In genomic region chr11:96254087-96254486, GRCh38 we compare ENCODE assay signal across 8 cellular contexts.
DNase-seq lines count a peak whose midpoint lies in the region; ATAC-seq, FAIRE-seq and TF ChIP-seq lines count a peak whose summit lies in the region.

No MANE protein-coding gene starts in this region.

- H3K36me3 Mint-ChIP-seq in MCF 10A (ENCODE audit: insufficient read depth, unreplicated experiment): peaks cover 15% of the 10 kb centered on the region

- H4K20me1 ChIP-seq in DOHH2 (ENCODE audit: control insufficient read depth, insufficient read depth, low read depth, low read length): no peaks in the 10 kb centered on the region

- peaks cover 6% of the 10 kb centered on the region; the same call in 1 of the 2 replicates for H3F3A ChIP-seq in DOHH2 (ENCODE audit: control insufficient read depth, insufficient read depth)

- no peak overlapping the region for H2BK5ac ChIP-seq in neuronal stem cell (ENCODE audit: low read length)

- H2AFZ ChIP-seq in neuronal stem cell (ENCODE audit: low read length): peak overlapping the region; percentile 27

- H3K27ac ChIP-seq in DOHH2 (ENCODE audit: low read depth, low read length) (no peak overlapping the region), neuronal stem cell (replicated peaks; ENCODE audit: low read length) (no peak overlapping the region)

- no peaks in the 10 kb centered on the region for H3K27me3 Mint-ChIP-seq in MCF 10A (ENCODE audit: insufficient read depth, unreplicated experiment)

- no peak overlapping the region for H2BK120ac ChIP-seq in neuronal stem cell (ENCODE audit: low read depth, low read length)

- H3K4me2 ChIP-seq in DOHH2 (ENCODE audit: low read length): peak overlapping the region; percentile 58
- no peak overlapping the region for H3K4me2 ChIP-seq in neuronal stem cell (ENCODE audit: insufficient read depth, low read length, poor library complexity, severe bottlenecking)

- H4K8ac ChIP-seq in neuronal stem cell (ENCODE audit: low read depth, low read length): no peak overlapping the region

- BruUV-seq in MCF 10A (replicated peaks; lab: Mats Ljungman, UMichigan): no TSS peak

- intact Hi-C loops in MCF 10A (cut with micrococcal nuclease): no loop called here

- no peak overlapping the region for H2BK12ac ChIP-seq in neuronal stem cell (ENCODE audit: low read length)

- H4K91ac ChIP-seq in neuronal stem cell (ENCODE audit: low read depth, low read length, poor library complexity): no peak overlapping the region

- H2BK15ac ChIP-seq in neuronal stem cell (ENCODE audit: low read length): no peak overlapping the region

- FAIRE-seq in HTR-8/SVneo (lab: Jason Lieb, UNC): no peak

- H3K9me3 Mint-ChIP-seq in MCF 10A (ENCODE audit: unreplicated experiment): peaks cover 8% of the 10 kb centered on the region

- no peak overlapping the region for H3K9ac ChIP-seq in neuronal stem cell (ENCODE audit: low read depth, low read length, poor library complexity)

- no peaks in the 10 kb centered on the region for H3K9me2 ChIP-seq in DOHH2 (replicated peaks; ENCODE audit: control insufficient read depth, low read length)

- DNase-seq in HTR-8/SVneo (ENCODE audit: insufficient read length, low spot score) (peak; percentile 39), MCF 10A (ENCODE audit: unreplicated experiment) (no peak), neuronal stem cell (ENCODE audit: low spot score) (no peak), cerebellum (ENCODE audit: low spot score) (no peak), NCI-H1417 treated with DMSO at 0.1 percent for 48 hours (lab: John Stamatoyannopoulos, UW) (no peak), NCI-H748 treated with DMSO at 0.1 percent for 48 hours (lab: John Stamatoyannopoulos, UW) (no peak)

- WGBS in neuronal stem cell (ENCODE audit: extremely low coverage in 2 of 2, insufficient read length in 2 of 2, insufficient replicate concordance in 1 of 2), 2 donors: no CpG with 5 or more reads among the region's 7 CpGs

- peak overlapping the region; percentile 72 for H3K27ac Mint-ChIP-seq in MCF 10A (ENCODE audit: low read depth, unreplicated experiment)

- H3K27me3 ChIP-seq in DOHH2 (ENCODE audit: control insufficient read depth, low read length) (peaks cover 24% of the 10 kb centered on the region), neuronal stem cell (ENCODE audit: control insufficient read depth in 3 of 3, insufficient read depth in 3 of 3, low read depth in 1 of 3, low read length in 3 of 3) (no peaks in the 10 kb centered on the region)

- H3K4me1 ChIP-seq in DOHH2 (ENCODE audit: control insufficient read depth, low read length) (peaks cover 55% of the 10 kb centered on the region), neuronal stem cell (ENCODE audit: control insufficient read depth in 2 of 2, insufficient read depth in 1 of 2, low read depth in 1 of 2, low read length in 2 of 2) (peaks cover 0 to 11% of the 10 kb centered on the region in 2 donors)

- POLR2A ChIA-PET in MCF 10A (lab: Yijun Ruan, JAX): interaction anchor here (1.0 to 2.2 kb wide), 6 partner anchors 9 to 84 kb away, joined by 3 to 8 read pairs (median 3); no protein-coding TSS in a partner anchor

- H2AK5ac ChIP-seq in neuronal stem cell (ENCODE audit: low read depth, low read length): no peak overlapping the region

- peak overlapping the region; percentile 6 for H3K4me3 ChIP-seq in DOHH2 (ENCODE audit: low read length)
- no peak overlapping the region for H3K4me3 ChIP-seq in neuronal stem cell (ENCODE audit: low read length in 2 of 2)

- H3K14ac ChIP-seq in neuronal stem cell (ENCODE audit: low read length): no peak overlapping the region

- H3K9me3 ChIP-seq in DOHH2 (ENCODE audit: control insufficient read depth, insufficient read depth, low read length): no peaks in the 10 kb centered on the region; the same call in 1 of the 2 replicates
- H3K9me3 ChIP-seq in neuronal stem cell (replicated peaks in 1 of 2; ENCODE audit: control insufficient read depth in 2 of 2, insufficient read depth in 1 of 2, low read depth in 1 of 2, low read length in 2 of 2): peaks cover 0 to 10% of the 10 kb centered on the region in 2 donors

- peaks cover 47% of the 10 kb centered on the region for H3K4me1 Mint-ChIP-seq in MCF 10A (ENCODE audit: insufficient read depth, unreplicated experiment)

- peak overlapping the region; percentile 46 for H3K4me3 Mint-ChIP-seq in MCF 10A (ENCODE audit: unreplicated experiment)

- no peak overlapping the region for H3K18ac ChIP-seq in neuronal stem cell (ENCODE audit: low read length)

- peak; percentile 57 for ATAC-seq in GM21381 (IDR thresholded peaks at IDR 0.05; ENCODE audit: unreplicated experiment)

- CTCF ChIA-PET in MCF 10A (lab: Yijun Ruan, JAX): interaction anchor here (0.6 to 1.7 kb wide), 3 partner anchors 11 to 188 kb away, joined by 3 to 7 read pairs (median 4); partner anchors contain the start of gene MAML2

- no peak overlapping the region for H3K23ac ChIP-seq in neuronal stem cell (ENCODE audit: low read depth, low read length, poor library complexity)

- no peak for TF ChIP-seq CTCF in DOHH2 (IDR thresholded peaks at IDR 0.05; ENCODE audit: low read depth, low read length, poor library complexity, severe bottlenecking)
- no peak for TF ChIP-seq CTCF in MCF 10A (IDR thresholded peaks at IDR 0.05; ENCODE audit: unreplicated experiment)

- no peak overlapping the region for H3K4ac ChIP-seq in neuronal stem cell (ENCODE audit: low read length)

- H3K36me3 ChIP-seq in DOHH2 (ENCODE audit: control insufficient read depth, low read length): no peaks in the 10 kb centered on the region
- no peaks in the 10 kb centered on the region for H3K36me3 ChIP-seq in neuronal stem cell (replicated peaks in 1 of 2; ENCODE audit: control insufficient read depth in 2 of 2, insufficient read depth in 2 of 2, low read length in 2 of 2)

- no peaks in the 10 kb centered on the region for H3K79me2 ChIP-seq in DOHH2 (ENCODE audit: control insufficient read depth, low read length)

- no peaks in the 10 kb centered on the region for H3K79me1 ChIP-seq in neuronal stem cell (ENCODE audit: low read depth, low read length)
